Comparison of ENCODE assay signal across 8 cellular contexts in the genomic region with DNA sequence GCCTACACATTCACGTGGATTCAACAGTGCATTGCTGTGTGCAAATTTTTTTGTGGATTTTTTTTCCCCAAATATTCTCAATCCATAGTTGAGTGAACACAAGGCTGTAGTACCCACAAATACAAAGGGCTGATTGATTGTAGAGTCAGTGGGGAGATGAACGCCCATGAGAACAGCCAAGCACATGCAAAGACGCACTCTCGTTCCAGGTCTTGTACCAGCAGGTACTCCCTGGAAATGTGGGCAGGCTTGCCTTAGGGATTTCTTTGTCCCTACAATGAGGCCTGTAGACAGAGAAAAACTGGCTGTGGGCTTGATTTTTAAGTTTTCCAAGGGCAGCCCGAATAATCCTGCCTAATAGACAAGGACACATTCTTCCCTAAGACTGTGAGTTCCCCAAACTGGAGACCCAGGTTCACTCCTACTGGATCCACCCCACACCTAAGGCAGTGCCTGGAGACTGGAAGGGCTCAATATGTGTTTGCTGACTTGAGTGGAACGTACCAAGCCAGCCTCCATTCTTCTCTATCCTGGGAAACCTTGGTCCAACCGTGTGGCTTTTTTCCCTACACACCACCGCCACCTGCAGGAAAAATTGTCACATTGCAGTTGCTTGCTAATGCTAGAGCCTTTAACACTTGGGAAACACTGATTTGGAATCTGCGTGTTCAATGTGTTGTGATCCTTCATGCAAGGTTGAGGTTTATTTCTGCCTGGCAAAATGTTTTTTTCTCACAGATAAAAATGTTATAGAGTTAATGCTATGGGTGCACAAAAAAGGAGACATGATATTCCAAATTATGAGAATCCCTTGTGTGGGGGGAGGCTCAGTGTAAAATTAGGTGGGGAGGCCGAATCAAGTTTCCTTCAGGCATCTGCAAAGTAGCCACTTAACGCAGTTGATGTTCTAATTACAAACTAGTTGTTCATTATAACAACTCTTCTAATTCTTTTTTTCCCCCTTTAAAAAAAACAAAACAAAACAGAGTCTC. TPM values are rescaled to one million over a fixed set of nuclear protein-coding genes. Genes with fewer than 3 reads are reported as not detected.
DNase-seq lines count a peak whose midpoint lies in the region; ATAC-seq, FAIRE-seq and TF ChIP-seq lines count a peak whose summit lies in the region.

No MANE protein-coding gene starts in this region.

- H4K20me1 ChIP-seq in neural progenitor cell (ENCODE audit: low read depth) = no peaks in the 10 kb centered on the region

- no peak overlapping the region for H3K9ac ChIP-seq in neural progenitor cell

- no peaks in the 10 kb centered on the region for H3K79me2 ChIP-seq in neural progenitor cell (ENCODE audit: low read depth)

- peak overlapping the region; percentile 71 for H2AFZ ChIP-seq in neural progenitor cell (replicated peaks)

- H3K4me3 ChIP-seq in neural progenitor cell = no peak overlapping the region

- no peak overlapping the region for H3K4me3 Mint-ChIP-seq in neural progenitor cell

- H3K4me2 ChIP-seq in neural progenitor cell = no peak overlapping the region

- H3K4me1 Mint-ChIP-seq in neural progenitor cell = peaks cover 5% of the 10 kb centered on the region

- H3K27me3 ChIP-seq in neural progenitor cell = peaks cover 2% of the 10 kb centered on the region

- peak overlapping the region; percentile 69 for H3K27ac Mint-ChIP-seq in neural progenitor cell

- no peaks in the 10 kb centered on the region for H3K4me1 ChIP-seq in neural progenitor cell

- H3K9me3 Mint-ChIP-seq in neural progenitor cell = peaks cover 2% of the 10 kb centered on the region

- H3K27ac ChIP-seq in neural progenitor cell = no peak overlapping the region

- H3K36me3 Mint-ChIP-seq in neural progenitor cell = no peaks in the 10 kb centered on the region

- no peaks in the 10 kb centered on the region for H3F3A ChIP-seq in neural progenitor cell (ENCODE audit: low read depth)

- TF ChIP-seq CTCF in D721Med (IDR thresholded peaks at IDR 0.05; ENCODE audit: insufficient read depth, missing control alignments) (peak; percentile 96), neural progenitor cell (IDR thresholded peaks at IDR 0.05) (peak; percentile 91)

- peak; percentile 94 for FAIRE-seq in D721Med (lab: Jason Lieb, UNC)

- ATAC-seq in GM21825 (IDR thresholded peaks at IDR 0.05; ENCODE audit: unreplicated experiment) = peak; percentile 52
- no peak for ATAC-seq in HG02642 (IDR thresholded peaks at IDR 0.05; ENCODE audit: poor library complexity, unreplicated experiment)

- peak; percentile 37 for DNase-seq in D721Med (ENCODE audit: insufficient read length, low spot score)
- peak; percentile 91 for DNase-seq in NCI-H1694 (lab: John Stamatoyannopoulos, UW)
- DNase-seq in SKM-1 treated with dmso at 0.1 percent for 144 hours (lab: John Stamatoyannopoulos, UW; ENCODE audit: unreplicated experiment) = peak; percentile 64
- peak; percentile 59 for DNase-seq in fibroblast of peridontal ligament (ENCODE audit: extremely low read depth)
- peak; percentile 80 for DNase-seq in neural progenitor cell (ENCODE audit: low spot score)
- no peak for DNase-seq in activated gamma-delta T cell treated with Interleukin-2 at 50 U/mL for 16 hours

- no peaks in the 10 kb centered on the region for H3K36me3 ChIP-seq in neural progenitor cell

- H3K27me3 Mint-ChIP-seq in neural progenitor cell (ENCODE audit: insufficient read depth, low read depth) = peaks cover 2% of the 10 kb centered on the region

- H3K9me3 ChIP-seq in neural progenitor cell (ENCODE audit: low read depth) = no peaks in the 10 kb centered on the region

RNA-seq across cellular contexts. Expression of a gene that starts 49.3 kb away (rescaled TPM):
- 0.09 TPM in 1 of 2 replicates, not detected in the other for total RNA-seq in neural progenitor cell (ENCODE audit: low replicate concordance)
